Comparison of ENCODE assay signal across 1 cellular context in the genomic region with DNA sequence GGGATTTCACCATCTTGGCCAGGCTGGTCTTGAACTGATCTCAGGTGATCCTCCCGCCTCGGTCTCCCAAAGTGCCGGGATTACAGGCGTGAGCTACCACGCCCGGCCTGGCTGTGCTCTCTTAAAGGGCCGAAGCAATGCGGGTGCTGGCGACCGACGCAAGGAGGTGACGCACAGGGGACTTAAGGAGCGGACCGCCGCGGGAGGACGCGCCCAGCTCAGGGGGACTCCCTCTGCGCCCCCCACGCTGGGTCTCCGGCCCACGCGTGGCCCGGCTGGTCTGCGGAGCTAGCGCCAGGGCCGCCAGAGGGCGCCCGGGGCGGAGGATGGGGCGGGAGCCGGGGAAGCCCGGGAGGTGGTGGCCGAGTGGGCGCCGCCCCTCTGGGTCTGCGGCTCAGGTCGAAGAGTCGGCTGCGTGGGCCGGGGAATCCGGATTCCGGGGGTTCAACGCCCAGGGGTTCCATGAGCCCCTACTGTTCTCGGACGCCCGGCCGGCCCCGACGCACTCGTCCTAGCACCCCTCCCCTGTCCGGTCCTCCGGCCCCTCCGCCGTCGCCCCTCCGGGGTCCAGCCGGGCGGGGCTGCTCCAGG.
TF ChIP-seq lines count a peak whose summit lies in the region.

No MANE protein-coding gene starts in this region.

TF ChIP-seq in HepG2, 621 proteins besides CTCF, POLR2A, EP300 and RAD21 (continues in another document):
- TF ChIP-seq, protein P1, sequence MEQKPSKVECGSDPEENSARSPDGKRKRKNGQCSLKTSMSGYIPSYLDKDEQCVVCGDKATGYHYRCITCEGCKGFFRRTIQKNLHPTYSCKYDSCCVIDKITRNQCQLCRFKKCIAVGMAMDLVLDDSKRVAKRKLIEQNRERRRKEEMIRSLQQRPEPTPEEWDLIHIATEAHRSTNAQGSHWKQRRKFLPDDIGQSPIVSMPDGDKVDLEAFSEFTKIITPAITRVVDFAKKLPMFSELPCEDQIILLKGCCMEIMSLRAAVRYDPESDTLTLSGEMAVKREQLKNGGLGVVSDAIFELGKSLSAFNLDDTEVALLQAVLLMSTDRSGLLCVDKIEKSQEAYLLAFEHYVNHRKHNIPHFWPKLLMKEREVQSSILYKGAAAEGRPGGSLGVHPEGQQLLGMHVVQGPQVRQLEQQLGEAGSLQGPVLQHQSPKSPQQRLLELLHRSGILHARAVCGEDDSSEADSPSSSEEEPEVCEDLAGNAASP (CRISPR knock-in tag; IDR thresholded peaks at IDR 0.05; ENCODE audit: borderline replicate concordance), result 0 out of 2 replicates have a peak, but pooled peaks have one; percentile 9
- TF ChIP-seq, protein P2, sequence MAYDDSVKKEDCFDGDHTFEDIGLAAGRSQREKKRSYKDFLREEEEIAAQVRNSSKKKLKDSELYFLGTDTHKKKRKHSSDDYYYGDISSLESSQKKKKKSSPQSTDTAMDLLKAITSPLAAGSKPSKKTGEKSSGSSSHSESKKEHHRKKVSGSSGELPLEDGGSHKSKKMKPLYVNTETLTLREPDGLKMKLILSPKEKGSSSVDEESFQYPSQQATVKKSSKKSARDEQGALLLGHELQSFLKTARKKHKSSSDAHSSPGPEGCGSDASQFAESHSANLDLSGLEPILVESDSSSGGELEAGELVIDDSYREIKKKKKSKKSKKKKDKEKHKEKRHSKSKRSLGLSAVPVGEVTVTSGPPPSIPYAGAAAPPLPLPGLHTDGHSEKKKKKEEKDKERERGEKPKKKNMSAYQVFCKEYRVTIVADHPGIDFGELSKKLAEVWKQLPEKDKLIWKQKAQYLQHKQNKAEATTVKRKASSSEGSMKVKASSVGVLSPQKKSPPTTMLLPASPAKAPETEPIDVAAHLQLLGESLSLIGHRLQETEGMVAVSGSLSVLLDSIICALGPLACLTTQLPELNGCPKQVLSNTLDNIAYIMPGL (CRISPR knock-in tag; IDR thresholded peaks at IDR 0.05; ENCODE audit: borderline replicate concordance in 1 of 2, low read depth in 1 of 2), result peak; percentile 93 to 94
- TF ChIP-seq GZF1 (CRISPR knock-in tag; IDR thresholded peaks at IDR 0.05) (no peak), SOX6 (IDR thresholded peaks at IDR 0.05) (no peak), SOX6 (CRISPR knock-in tag; IDR thresholded peaks at IDR 0.05) (no peak), TRIM24 (CRISPR knock-in tag; IDR thresholded peaks at IDR 0.05) (no peak), KLF16 (CRISPR knock-in tag; IDR thresholded peaks at IDR 0.05) (peak in 1 of 2 experiments; percentile 49; a peak in 1 of 4 replicates), ZNF563 (CRISPR knock-in tag; IDR thresholded peaks at IDR 0.05) (no peak), ZNF776 (CRISPR knock-in tag; IDR thresholded peaks at IDR 0.05) (0 out of 2 replicates have a peak, but pooled peaks have one; percentile 46), JARID2 (CRISPR knock-in tag; IDR thresholded peaks at IDR 0.05; ENCODE audit: insufficient replicate concordance) (peak; percentile 30), ZNF768 (CRISPR knock-in tag; IDR thresholded peaks at IDR 0.05) (peak; percentile 55; the same call in 1 of the 2 replicates), ETV6 (CRISPR knock-in tag; conservative IDR thresholded peaks at IDR 0.05) (no peak), EED (CRISPR knock-in tag; IDR thresholded peaks at IDR 0.05) (no peak), ZNF839 (CRISPR knock-in tag; IDR thresholded peaks at IDR 0.05; ENCODE audit: borderline replicate concordance) (peak; percentile 88; the same call in 1 of the 2 replicates), MED8 (CRISPR knock-in tag; IDR thresholded peaks at IDR 0.05; ENCODE audit: insufficient replicate concordance) (no peak), ZNF713 (CRISPR knock-in tag; IDR thresholded peaks at IDR 0.05) (0 out of 2 replicates have a peak, but pooled peaks have one; percentile 65), GATAD1 (CRISPR knock-in tag; IDR thresholded peaks at IDR 0.05) (peak; percentile 55; the same call in 1 of the 2 replicates), ZNF547 (CRISPR knock-in tag; IDR thresholded peaks at IDR 0.05) (peak; percentile 79; the same call in 1 of the 2 replicates), REPIN1 (CRISPR knock-in tag; IDR thresholded peaks at IDR 0.05; ENCODE audit: borderline replicate concordance, low read depth) (0 out of 2 replicates have a peak, but pooled peaks have one; percentile 21), TEAD2 (CRISPR knock-in tag; IDR thresholded peaks at IDR 0.05) (no peak)
- TF ChIP-seq, protein P3, sequence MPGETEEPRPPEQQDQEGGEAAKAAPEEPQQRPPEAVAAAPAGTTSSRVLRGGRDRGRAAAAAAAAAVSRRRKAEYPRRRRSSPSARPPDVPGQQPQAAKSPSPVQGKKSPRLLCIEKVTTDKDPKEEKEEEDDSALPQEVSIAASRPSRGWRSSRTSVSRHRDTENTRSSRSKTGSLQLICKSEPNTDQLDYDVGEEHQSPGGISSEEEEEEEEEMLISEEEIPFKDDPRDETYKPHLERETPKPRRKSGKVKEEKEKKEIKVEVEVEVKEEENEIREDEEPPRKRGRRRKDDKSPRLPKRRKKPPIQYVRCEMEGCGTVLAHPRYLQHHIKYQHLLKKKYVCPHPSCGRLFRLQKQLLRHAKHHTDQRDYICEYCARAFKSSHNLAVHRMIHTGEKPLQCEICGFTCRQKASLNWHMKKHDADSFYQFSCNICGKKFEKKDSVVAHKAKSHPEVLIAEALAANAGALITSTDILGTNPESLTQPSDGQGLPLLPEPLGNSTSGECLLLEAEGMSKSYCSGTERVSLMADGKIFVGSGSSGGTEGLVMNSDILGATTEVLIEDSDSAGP (CRISPR knock-in tag; IDR thresholded peaks at IDR 0.05; ENCODE audit: borderline replicate concordance), result peak; percentile 98
- TF ChIP-seq, protein P4, sequence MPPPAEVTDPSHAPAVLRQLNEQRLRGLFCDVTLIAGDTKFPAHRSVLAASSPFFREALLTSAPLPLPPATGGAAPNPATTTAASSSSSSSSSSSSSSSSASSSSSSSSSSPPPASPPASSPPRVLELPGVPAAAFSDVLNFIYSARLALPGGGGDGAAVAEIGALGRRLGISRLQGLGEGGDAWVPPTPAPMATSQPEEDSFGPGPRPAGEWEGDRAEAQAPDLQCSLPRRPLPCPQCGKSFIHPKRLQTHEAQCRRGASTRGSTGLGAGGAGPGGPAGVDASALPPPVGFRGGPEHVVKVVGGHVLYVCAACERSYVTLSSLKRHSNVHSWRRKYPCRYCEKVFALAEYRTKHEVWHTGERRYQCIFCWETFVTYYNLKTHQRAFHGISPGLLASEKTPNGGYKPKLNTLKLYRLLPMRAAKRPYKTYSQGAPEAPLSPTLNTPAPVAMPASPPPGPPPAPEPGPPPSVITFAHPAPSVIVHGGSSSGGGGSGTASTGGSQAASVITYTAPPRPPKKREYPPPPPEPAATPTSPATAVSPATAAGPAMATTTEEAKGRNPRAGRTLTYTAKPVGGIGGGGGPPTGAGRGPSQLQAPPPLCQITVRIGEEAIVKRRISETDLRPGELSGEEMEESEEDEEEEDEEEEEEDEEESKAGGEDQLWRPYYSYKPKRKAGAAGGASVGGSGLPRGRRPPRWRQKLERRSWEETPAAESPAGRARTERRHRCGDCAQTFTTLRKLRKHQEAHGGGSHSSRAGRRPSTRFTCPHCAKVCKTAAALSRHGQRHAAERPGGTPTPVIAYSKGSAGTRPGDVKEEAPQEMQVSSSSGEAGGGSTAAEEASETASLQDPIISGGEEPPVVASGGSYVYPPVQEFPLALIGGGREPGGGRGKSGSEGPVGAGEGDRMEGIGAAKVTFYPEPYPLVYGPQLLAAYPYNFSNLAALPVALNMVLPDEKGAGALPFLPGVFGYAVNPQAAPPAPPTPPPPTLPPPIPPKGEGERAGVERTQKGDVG (CRISPR knock-in tag; IDR thresholded peaks at IDR 0.05; ENCODE audit: borderline replicate concordance), result no peak
- TF ChIP-seq, protein P5, sequence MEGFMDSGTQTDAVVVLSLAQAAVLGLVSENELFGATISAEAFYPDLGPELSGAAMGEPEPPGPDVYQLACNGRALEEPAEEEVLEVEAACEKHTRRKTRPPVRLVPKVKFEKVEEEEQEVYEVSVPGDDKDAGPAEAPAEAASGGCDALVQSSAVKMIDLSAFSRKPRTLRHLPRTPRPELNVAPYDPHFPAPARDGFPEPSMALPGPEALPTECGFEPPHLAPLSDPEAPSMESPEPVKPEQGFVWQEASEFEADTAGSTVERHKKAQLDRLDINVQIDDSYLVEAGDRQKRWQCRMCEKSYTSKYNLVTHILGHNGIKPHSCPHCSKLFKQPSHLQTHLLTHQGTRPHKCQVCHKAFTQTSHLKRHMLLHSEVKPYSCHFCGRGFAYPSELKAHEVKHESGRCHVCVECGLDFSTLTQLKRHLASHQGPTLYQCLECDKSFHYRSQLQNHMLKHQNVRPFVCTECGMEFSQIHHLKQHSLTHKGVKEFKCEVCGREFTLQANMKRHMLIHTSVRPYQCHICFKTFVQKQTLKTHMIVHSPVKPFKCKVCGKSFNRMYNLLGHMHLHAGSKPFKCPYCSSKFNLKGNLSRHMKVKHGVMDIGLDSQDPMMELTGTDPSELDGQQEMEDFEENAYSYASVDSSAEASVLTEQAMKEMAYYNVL (CRISPR knock-in tag; IDR thresholded peaks at IDR 0.05; ENCODE audit: borderline replicate concordance), result no peak
- TF ChIP-seq, protein P6, sequence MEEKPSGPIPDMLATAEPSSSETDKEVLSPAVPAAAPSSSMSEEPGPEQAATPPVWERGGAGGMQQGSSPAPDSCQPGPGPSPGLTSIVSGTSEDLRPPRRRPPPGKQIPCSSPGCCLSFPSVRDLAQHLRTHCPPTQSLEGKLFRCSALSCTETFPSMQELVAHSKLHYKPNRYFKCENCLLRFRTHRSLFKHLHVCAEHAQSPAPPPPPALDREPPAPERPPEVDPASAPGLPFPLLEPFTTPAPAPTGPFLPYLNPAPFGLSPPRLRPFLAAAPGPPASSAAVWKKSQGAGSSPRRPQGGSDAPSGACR (CRISPR knock-in tag; IDR thresholded peaks at IDR 0.05), result peak; percentile 62; the same call in 1 of the 2 replicates
- TF ChIP-seq, protein P7, sequence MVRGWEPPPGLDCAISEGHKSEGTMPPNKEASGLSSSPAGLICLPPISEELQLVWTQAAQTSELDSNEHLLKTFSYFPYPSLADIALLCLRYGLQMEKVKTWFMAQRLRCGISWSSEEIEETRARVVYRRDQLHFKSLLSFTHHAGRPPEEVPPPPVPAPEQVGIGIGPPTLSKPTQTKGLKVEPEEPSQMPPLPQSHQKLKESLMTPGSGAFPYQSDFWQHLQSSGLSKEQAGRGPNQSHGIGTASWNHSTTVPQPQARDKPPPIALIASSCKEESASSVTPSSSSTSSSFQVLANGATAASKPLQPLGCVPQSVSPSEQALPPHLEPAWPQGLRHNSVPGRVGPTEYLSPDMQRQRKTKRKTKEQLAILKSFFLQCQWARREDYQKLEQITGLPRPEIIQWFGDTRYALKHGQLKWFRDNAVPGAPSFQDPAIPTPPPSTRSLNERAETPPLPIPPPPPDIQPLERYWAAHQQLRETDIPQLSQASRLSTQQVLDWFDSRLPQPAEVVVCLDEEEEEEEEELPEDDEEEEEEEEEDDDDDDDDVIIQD (CRISPR knock-in tag; IDR thresholded peaks at IDR 0.05; ENCODE audit: low read depth), result no peak
- TF ChIP-seq, protein P8, sequence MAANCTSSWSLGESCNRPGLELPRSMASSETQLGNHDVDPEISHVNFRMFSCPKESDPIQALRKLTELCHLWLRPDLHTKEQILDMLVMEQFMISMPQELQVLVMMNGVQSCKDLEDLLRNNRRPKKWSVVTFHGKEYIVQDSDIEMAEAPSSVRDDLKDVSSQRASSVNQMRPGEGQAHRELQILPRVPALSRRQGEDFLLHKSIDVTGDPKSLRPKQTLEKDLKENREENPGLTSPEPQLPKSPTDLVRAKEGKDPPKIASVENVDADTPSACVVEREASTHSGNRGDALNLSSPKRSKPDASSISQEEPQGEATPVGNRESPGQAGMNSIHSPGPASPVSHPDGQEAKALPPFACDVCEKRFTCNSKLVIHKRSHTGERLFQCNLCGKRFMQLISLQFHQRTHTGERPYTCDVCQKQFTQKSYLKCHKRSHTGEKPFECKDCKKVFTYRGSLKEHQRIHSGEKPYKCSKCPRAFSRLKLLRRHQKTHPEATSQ (CRISPR knock-in tag; IDR thresholded peaks at IDR 0.05; ENCODE audit: borderline replicate concordance), result no peak
- TF ChIP-seq, protein P9, sequence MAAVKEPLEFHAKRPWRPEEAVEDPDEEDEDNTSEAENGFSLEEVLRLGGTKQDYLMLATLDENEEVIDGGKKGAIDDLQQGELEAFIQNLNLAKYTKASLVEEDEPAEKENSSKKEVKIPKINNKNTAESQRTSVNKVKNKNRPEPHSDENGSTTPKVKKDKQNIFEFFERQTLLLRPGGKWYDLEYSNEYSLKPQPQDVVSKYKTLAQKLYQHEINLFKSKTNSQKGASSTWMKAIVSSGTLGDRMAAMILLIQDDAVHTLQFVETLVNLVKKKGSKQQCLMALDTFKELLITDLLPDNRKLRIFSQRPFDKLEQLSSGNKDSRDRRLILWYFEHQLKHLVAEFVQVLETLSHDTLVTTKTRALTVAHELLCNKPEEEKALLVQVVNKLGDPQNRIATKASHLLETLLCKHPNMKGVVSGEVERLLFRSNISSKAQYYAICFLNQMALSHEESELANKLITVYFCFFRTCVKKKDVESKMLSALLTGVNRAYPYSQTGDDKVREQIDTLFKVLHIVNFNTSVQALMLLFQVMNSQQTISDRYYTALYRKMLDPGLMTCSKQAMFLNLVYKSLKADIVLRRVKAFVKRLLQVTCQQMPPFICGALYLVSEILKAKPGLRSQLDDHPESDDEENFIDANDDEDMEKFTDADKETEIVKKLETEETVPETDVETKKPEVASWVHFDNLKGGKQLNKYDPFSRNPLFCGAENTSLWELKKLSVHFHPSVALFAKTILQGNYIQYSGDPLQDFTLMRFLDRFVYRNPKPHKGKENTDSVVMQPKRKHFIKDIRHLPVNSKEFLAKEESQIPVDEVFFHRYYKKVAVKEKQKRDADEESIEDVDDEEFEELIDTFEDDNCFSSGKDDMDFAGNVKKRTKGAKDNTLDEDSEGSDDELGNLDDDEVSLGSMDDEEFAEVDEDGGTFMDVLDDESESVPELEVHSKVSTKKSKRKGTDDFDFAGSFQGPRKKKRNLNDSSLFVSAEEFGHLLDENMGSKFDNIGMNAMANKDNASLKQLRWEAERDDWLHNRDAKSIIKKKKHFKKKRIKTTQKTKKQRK (IDR thresholded peaks at IDR 0.05; ENCODE audit: low read length), result no peak
- TF ChIP-seq, protein P10, sequence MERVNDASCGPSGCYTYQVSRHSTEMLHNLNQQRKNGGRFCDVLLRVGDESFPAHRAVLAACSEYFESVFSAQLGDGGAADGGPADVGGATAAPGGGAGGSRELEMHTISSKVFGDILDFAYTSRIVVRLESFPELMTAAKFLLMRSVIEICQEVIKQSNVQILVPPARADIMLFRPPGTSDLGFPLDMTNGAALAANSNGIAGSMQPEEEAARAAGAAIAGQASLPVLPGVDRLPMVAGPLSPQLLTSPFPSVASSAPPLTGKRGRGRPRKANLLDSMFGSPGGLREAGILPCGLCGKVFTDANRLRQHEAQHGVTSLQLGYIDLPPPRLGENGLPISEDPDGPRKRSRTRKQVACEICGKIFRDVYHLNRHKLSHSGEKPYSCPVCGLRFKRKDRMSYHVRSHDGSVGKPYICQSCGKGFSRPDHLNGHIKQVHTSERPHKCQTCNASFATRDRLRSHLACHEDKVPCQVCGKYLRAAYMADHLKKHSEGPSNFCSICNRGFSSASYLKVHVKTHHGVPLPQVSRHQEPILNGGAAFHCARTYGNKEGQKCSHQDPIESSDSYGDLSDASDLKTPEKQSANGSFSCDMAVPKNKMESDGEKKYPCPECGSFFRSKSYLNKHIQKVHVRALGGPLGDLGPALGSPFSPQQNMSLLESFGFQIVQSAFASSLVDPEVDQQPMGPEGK (CRISPR knock-in tag; IDR thresholded peaks at IDR 0.05), result peak; percentile 60
- TF ChIP-seq, protein P11, sequence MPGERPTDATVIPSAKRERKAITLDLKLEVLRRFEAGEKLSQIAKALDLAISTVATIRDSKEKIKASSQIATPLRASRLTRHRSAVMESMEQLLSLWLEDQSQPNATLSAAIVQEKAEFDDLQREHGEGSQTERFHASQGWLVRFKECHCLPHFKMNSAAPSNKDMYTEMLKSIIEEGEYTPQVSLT (CRISPR knock-in tag; IDR thresholded peaks at IDR 0.05; ENCODE audit: borderline replicate concordance, low read depth), result no peak
- TF ChIP-seq, protein P12, sequence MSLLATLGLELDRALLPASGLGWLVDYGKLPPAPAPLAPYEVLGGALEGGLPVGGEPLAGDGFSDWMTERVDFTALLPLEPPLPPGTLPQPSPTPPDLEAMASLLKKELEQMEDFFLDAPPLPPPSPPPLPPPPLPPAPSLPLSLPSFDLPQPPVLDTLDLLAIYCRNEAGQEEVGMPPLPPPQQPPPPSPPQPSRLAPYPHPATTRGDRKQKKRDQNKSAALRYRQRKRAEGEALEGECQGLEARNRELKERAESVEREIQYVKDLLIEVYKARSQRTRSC (CRISPR knock-in tag; IDR thresholded peaks at IDR 0.05; ENCODE audit: low read depth), result no peak
